In genomic region chr9:114688388-114688787, GRCh38 we compare ENCODE assay signal across 19 cellular contexts. TPM values are rescaled to one million over a fixed set of nuclear protein-coding genes. Genes with fewer than 3 reads are reported as not detected.
DNase-seq lines count a peak whose midpoint lies in the region; ATAC-seq and TF ChIP-seq lines count a peak whose summit lies in the region.
"Had no signal": no experiment of that assay in that cellular context is flagged by ENCODE, and none has a peak within 500 bp of the region (broad histone marks: within the 10 kb centered on the region; RNA-seq: fewer than 3 reads in every experiment).

No MANE protein-coding gene starts in this region.

- no peak for DNase-seq in activated CD4-positive, alpha-beta T cell treated with anti-CD3 and anti-CD28 coated beads for 36 hours
- no peak for DNase-seq in activated CD4-positive, alpha-beta T cell treated with anti-CD3 and anti-CD28 coated beads for 1 hour
- no peak for DNase-seq in natural killer cell treated with Interleukin-12 subunit alpha and Interleukin-12 subunit beta and Interleukin-15 and Interleukin-18, amount 100 ng/mL, for 72 hours (ENCODE audit: low spot score)
- no peak for DNase-seq in natural killer cell
- no peak for DNase-seq in activated naive CD8-positive, alpha-beta T cell treated with anti-CD3 and anti-CD28 coated beads, Interleukin-2, amount 10 ng/mL, durations not matched to agents 7 days and 5 days
- no peak for DNase-seq in Right ventricle myocardium superior
- no peak for DNase-seq in chondrocyte (ENCODE audit: low spot score)
- DNase-seq: 8988T, H9, NCI-H1048, NCI-H1436, NCI-H1930, NCI-H226, NCI-H524, RPMI8226 had no signal

- POLR2A ChIA-PET in activated CD4-positive, alpha-beta T cell treated with anti-CD3 and anti-CD28 coated beads for 36 hours (lab: Charles Lee) = no interaction called here
- POLR2A ChIA-PET in activated naive CD8-positive, alpha-beta T cell treated with anti-CD3 and anti-CD28 coated beads, Interleukin-2, amount 10 ng/mL, durations not matched to agents 7 days and 5 days (lab: Charles Lee) = interaction anchor here (1.1 to 5.9 kb wide), 3 partner anchors 9 to 240 kb away, joined by 3 to 89 read pairs (median 4); no protein-coding TSS in a partner anchor

- peaks cover 85% of the 10 kb centered on the region for H3K4me1 Mint-ChIP-seq in activated CD4-positive, alpha-beta T cell treated with anti-CD3 and anti-CD28 coated beads for 36 hours
- H3K4me1 Mint-ChIP-seq in natural killer cell treated with Interleukin-12 subunit alpha and Interleukin-12 subunit beta and Interleukin-15 and Interleukin-18, amount 100 ng/mL, for 72 hours (ENCODE audit: low read depth in 2 of 2) = peaks cover 36 to 81% of the 10 kb centered on the region in 2 donors
- H3K4me1 Mint-ChIP-seq in natural killer cell (no peaks in the 10 kb centered on the region), chondrocyte (ENCODE audit: low read depth) (peaks cover 25% of the 10 kb centered on the region)
- peaks cover 75% of the 10 kb centered on the region for H3K4me1 Mint-ChIP-seq in activated naive CD8-positive, alpha-beta T cell treated with anti-CD3 and anti-CD28 coated beads, Interleukin-2, amount 10 ng/mL, durations not matched to agents 7 days and 5 days

- no peak for ATAC-seq in activated CD4-positive, alpha-beta T cell treated with anti-CD3 and anti-CD28 coated beads for 36 hours
- ATAC-seq in natural killer cell treated with Interleukin-12 subunit alpha and Interleukin-12 subunit beta and Interleukin-15 and Interleukin-18, amount 100 ng/mL, for 72 hours = no peak
- ATAC-seq in natural killer cell (no peak), Right ventricle myocardium superior (ENCODE audit: poor library complexity) (no peak), GM18519 (IDR thresholded peaks at IDR 0.05; ENCODE audit: low FRiP score, unreplicated experiment) (no peak)
- ATAC-seq in activated naive CD8-positive, alpha-beta T cell treated with anti-CD3 and anti-CD28 coated beads, Interleukin-2, amount 10 ng/mL, durations not matched to agents 7 days and 5 days (ENCODE audit: low read depth) = no peak
- ATAC-seq: GM12878 had no signal

- intact Hi-C loops in activated CD4-positive, alpha-beta T cell treated with anti-CD3 and anti-CD28 coated beads for 36 hours (cut with DNase I, micrococcal nuclease) = no loop called here
- intact Hi-C loops in natural killer cell (cut with micrococcal nuclease) = no loop called here
- intact Hi-C loops in Right ventricle myocardium superior (cut with DNase I) = no loop called here

- H3K4me3 Mint-ChIP-seq in activated CD4-positive, alpha-beta T cell treated with anti-CD3 and anti-CD28 coated beads for 36 hours = no peak overlapping the region
- peak overlapping the region; percentile 8 for H3K4me3 Mint-ChIP-seq in natural killer cell treated with Interleukin-12 subunit alpha and Interleukin-12 subunit beta and Interleukin-15 and Interleukin-18, amount 100 ng/mL, for 72 hours
- H3K4me3 Mint-ChIP-seq in natural killer cell (no peak overlapping the region), chondrocyte (ENCODE audit: unreplicated experiment) (no peak overlapping the region)
- no peak overlapping the region for H3K4me3 Mint-ChIP-seq in activated naive CD8-positive, alpha-beta T cell treated with anti-CD3 and anti-CD28 coated beads, Interleukin-2, amount 10 ng/mL, durations not matched to agents 7 days and 5 days
- H3K4me3 Mint-ChIP-seq: B cell, H9 had no signal

- peak overlapping the region; percentile 61 for H3K27ac Mint-ChIP-seq in activated CD4-positive, alpha-beta T cell treated with anti-CD3 and anti-CD28 coated beads for 36 hours
- H3K27ac Mint-ChIP-seq in natural killer cell treated with Interleukin-12 subunit alpha and Interleukin-12 subunit beta and Interleukin-15 and Interleukin-18, amount 100 ng/mL, for 72 hours = peak overlapping the region; percentile 75 to 100
- H3K27ac Mint-ChIP-seq in natural killer cell = no peak overlapping the region
- peak overlapping the region; percentile 99 for H3K27ac Mint-ChIP-seq in activated naive CD8-positive, alpha-beta T cell treated with anti-CD3 and anti-CD28 coated beads, Interleukin-2, amount 10 ng/mL, durations not matched to agents 7 days and 5 days
- H3K27ac Mint-ChIP-seq in chondrocyte (ENCODE audit: unreplicated experiment) = no peak overlapping the region
- H3K27ac Mint-ChIP-seq: B cell had no signal

- H3K9me3 Mint-ChIP-seq in activated CD4-positive, alpha-beta T cell treated with anti-CD3 and anti-CD28 coated beads for 36 hours (ENCODE audit: low read depth) = peaks cover 4% of the 10 kb centered on the region
- H3K9me3 Mint-ChIP-seq in natural killer cell treated with Interleukin-12 subunit alpha and Interleukin-12 subunit beta and Interleukin-15 and Interleukin-18, amount 100 ng/mL, for 72 hours = no peaks in the 10 kb centered on the region
- no peaks in the 10 kb centered on the region for H3K9me3 Mint-ChIP-seq in natural killer cell
- H3K9me3 Mint-ChIP-seq in activated naive CD8-positive, alpha-beta T cell treated with anti-CD3 and anti-CD28 coated beads, Interleukin-2, amount 10 ng/mL, durations not matched to agents 7 days and 5 days = peaks cover 10% of the 10 kb centered on the region
- H3K9me3 Mint-ChIP-seq in chondrocyte (ENCODE audit: low read depth) = peaks cover 4% of the 10 kb centered on the region
- H3K9me3 Mint-ChIP-seq: H9 had no signal

- H3K36me3 Mint-ChIP-seq in activated CD4-positive, alpha-beta T cell treated with anti-CD3 and anti-CD28 coated beads for 36 hours (ENCODE audit: low read depth) = peaks cover 29% of the 10 kb centered on the region
- peaks cover 32% of the 10 kb centered on the region for H3K36me3 Mint-ChIP-seq in natural killer cell treated with Interleukin-12 subunit alpha and Interleukin-12 subunit beta and Interleukin-15 and Interleukin-18, amount 100 ng/mL, for 72 hours
- H3K36me3 Mint-ChIP-seq in natural killer cell = no peaks in the 10 kb centered on the region
- peaks cover 43% of the 10 kb centered on the region for H3K36me3 Mint-ChIP-seq in activated naive CD8-positive, alpha-beta T cell treated with anti-CD3 and anti-CD28 coated beads, Interleukin-2, amount 10 ng/mL, durations not matched to agents 7 days and 5 days
- no peaks in the 10 kb centered on the region for H3K36me3 Mint-ChIP-seq in chondrocyte (ENCODE audit: low read depth)

- H3K27me3 Mint-ChIP-seq in activated CD4-positive, alpha-beta T cell treated with anti-CD3 and anti-CD28 coated beads for 36 hours = no peaks in the 10 kb centered on the region
- no peaks in the 10 kb centered on the region for H3K27me3 Mint-ChIP-seq in natural killer cell treated with Interleukin-12 subunit alpha and Interleukin-12 subunit beta and Interleukin-15 and Interleukin-18, amount 100 ng/mL, for 72 hours
- peaks cover 5 to 15% of the 10 kb centered on the region in 2 donors for H3K27me3 Mint-ChIP-seq in natural killer cell (ENCODE audit: low read depth in 2 of 2)
- no peaks in the 10 kb centered on the region for H3K27me3 Mint-ChIP-seq in activated naive CD8-positive, alpha-beta T cell treated with anti-CD3 and anti-CD28 coated beads, Interleukin-2, amount 10 ng/mL, durations not matched to agents 7 days and 5 days
- H3K27me3 Mint-ChIP-seq in chondrocyte (ENCODE audit: low read depth) = no peaks in the 10 kb centered on the region

- TF ChIP-seq CTCF in natural killer cell (IDR thresholded peaks at IDR 0.05) (no peak), chondrocyte (IDR thresholded peaks at IDR 0.05) (no peak)

- CTCF ChIA-PET in activated CD4-positive, alpha-beta T cell treated with anti-CD3 and anti-CD28 coated beads for 36 hours (lab: Charles Lee) = interaction anchor here (1.3 to 1.9 kb wide), 3 partner anchors 9 to 50 kb away, joined by 3 to 5 read pairs (median 4); no protein-coding TSS in a partner anchor

RNA-seq across cellular contexts. Expression of gene TEX48, which starts 6.4 kb away (rescaled TPM):
- total RNA-seq in activated CD4-positive, alpha-beta T cell treated with anti-CD3 and anti-CD28 coated beads for 36 hours = under 1 TPM; 0.69 to 0.75 TPM
- not detected for total RNA-seq in natural killer cell treated with Interleukin-12 subunit alpha and Interleukin-12 subunit beta and Interleukin-15 and Interleukin-18, amount 100 ng/mL, for 72 hours
- total RNA-seq in natural killer cell = not detected
- not detected for total RNA-seq in activated naive CD8-positive, alpha-beta T cell treated with anti-CD3 and anti-CD28 coated beads, Interleukin-2, amount 10 ng/mL, durations not matched to agents 7 days and 5 days
- total RNA-seq in Right ventricle myocardium superior = not detected
- total RNA-seq in chondrocyte = not detected in 3 replicates
- total RNA-seq: B cell, GM12878, H9, MCF 10A had no signal

RNA-seq across cellular contexts. Expression of gene TEX53, which starts 30.8 kb away (rescaled TPM):
- total RNA-seq in activated CD4-positive, alpha-beta T cell treated with anti-CD3 and anti-CD28 coated beads for 36 hours = not detected
- not detected for total RNA-seq in natural killer cell treated with Interleukin-12 subunit alpha and Interleukin-12 subunit beta and Interleukin-15 and Interleukin-18, amount 100 ng/mL, for 72 hours
- total RNA-seq in natural killer cell (not detected), Right ventricle myocardium superior (not detected), chondrocyte (not detected in 3 replicates)
- not detected for total RNA-seq in activated naive CD8-positive, alpha-beta T cell treated with anti-CD3 and anti-CD28 coated beads, Interleukin-2, amount 10 ng/mL, durations not matched to agents 7 days and 5 days
- total RNA-seq: B cell, GM12878, H9, MCF 10A had no signal

Comparison
In these comparisons a context has a peak if more than half of its experiments do, and no peak if none do; other contexts are left out.
1. H3K27ac Mint-ChIP-seq: peak in activated CD4-positive, alpha-beta T cell treated with anti-CD3 and anti-CD28 coated beads for 36 hours (single experiment), natural killer cell treated with Interleukin-12 subunit alpha and Interleukin-12 subunit beta and Interleukin-15 and Interleukin-18, amount 100 ng/mL, for 72 hours (2 of 2) and activated naive CD8-positive, alpha-beta T cell treated with anti-CD3 and anti-CD28 coated beads, Interleukin-2, amount 10 ng/mL, durations not matched to agents 7 days and 5 days (single experiment); none in natural killer cell (0 of 2) and chondrocyte (single experiment).